Comparison of ENCODE assay signal across 1 cellular context in the genomic region with DNA sequence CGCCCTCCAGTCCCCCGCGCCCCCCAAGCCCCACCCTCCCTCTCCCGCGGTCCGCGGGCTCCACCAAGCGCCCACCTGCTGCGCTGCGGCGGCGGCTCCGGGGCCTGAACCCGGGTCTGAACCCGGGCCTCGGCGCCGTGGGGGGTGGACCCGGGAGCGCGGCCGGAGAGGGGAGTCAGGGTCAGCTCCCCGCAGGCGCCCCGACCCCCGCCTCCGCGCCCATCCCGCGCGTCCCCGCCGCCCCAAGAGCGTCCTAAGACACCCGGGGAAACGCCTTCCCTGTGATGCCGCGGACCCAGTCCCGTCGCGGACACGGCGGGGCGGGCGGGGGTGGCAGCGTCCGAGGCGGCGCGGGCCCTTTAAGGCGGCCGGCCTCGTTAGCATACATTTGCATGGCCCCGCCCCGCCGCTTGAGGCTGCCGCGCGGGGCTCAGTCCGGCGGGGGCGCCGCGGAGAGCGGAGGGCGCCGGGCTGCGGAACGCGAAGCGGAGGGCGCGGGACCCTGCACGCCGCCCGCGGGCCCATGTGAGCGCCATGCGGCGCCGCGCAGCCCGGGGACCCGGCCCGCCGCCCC.
TF ChIP-seq lines count a peak whose summit lies in the region.

A gene (plus strand): TSS at position 433 of the 574 bp plus-strand sequence. CDS start 102 bp downstream, at position 535.

TF ChIP-seq in GM12878, 131 proteins besides CTCF, POLR2A, EP300 and RAD21:
- TF ChIP-seq, protein P1, sequence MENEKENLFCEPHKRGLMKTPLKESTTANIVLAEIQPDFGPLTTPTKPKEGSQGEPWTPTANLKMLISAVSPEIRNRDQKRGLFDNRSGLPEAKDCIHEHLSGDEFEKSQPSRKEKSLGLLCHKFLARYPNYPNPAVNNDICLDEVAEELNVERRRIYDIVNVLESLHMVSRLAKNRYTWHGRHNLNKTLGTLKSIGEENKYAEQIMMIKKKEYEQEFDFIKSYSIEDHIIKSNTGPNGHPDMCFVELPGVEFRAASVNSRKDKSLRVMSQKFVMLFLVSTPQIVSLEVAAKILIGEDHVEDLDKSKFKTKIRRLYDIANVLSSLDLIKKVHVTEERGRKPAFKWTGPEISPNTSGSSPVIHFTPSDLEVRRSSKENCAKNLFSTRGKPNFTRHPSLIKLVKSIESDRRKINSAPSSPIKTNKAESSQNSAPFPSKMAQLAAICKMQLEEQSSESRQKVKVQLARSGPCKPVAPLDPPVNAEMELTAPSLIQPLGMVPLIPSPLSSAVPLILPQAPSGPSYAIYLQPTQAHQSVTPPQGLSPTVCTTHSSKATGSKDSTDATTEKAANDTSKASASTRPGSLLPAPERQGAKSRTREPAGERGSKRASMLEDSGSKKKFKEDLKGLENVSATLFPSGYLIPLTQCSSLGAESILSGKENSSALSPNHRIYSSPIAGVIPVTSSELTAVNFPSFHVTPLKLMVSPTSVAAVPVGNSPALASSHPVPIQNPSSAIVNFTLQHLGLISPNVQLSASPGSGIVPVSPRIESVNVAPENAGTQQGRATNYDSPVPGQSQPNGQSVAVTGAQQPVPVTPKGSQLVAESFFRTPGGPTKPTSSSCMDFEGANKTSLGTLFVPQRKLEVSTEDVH (IDR thresholded peaks at IDR 0.05; ENCODE audit: low read depth, partially characterized antibody) = no peak
- TF ChIP-seq RB1 (IDR thresholded peaks at IDR 0.05; ENCODE audit: borderline replicate concordance) = no peak
- TF ChIP-seq, protein P2, sequence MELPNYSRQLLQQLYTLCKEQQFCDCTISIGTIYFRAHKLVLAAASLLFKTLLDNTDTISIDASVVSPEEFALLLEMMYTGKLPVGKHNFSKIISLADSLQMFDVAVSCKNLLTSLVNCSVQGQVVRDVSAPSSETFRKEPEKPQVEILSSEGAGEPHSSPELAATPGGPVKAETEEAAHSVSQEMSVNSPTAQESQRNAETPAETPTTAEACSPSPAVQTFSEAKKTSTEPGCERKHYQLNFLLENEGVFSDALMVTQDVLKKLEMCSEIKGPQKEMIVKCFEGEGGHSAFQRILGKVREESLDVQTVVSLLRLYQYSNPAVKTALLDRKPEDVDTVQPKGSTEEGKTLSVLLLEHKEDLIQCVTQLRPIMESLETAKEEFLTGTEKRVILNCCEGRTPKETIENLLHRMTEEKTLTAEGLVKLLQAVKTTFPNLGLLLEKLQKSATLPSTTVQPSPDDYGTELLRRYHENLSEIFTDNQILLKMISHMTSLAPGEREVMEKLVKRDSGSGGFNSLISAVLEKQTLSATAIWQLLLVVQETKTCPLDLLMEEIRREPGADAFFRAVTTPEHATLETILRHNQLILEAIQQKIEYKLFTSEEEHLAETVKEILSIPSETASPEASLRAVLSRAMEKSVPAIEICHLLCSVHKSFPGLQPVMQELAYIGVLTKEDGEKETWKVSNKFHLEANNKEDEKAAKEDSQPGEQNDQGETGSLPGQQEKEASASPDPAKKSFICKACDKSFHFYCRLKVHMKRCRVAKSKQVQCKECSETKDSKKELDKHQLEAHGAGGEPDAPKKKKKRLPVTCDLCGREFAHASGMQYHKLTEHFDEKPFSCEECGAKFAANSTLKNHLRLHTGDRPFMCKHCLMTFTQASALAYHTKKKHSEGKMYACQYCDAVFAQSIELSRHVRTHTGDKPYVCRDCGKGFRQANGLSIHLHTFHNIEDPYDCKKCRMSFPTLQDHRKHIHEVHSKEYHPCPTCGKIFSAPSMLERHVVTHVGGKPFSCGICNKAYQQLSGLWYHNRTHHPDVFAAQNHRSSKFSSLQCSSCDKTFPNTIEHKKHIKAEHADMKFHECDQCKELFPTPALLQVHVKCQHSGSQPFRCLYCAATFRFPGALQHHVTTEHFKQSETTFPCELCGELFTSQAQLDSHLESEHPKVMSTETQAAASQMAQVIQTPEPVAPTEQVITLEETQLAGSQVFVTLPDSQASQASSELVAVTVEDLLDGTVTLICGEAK (IDR thresholded peaks at IDR 0.05; ENCODE audit: borderline replicate concordance) = no peak
- TF ChIP-seq RFX5 (IDR thresholded peaks at IDR 0.05; ENCODE audit: low read depth, low read length) = no peak
- no peak for TF ChIP-seq SUPT20H (IDR thresholded peaks at IDR 0.05; ENCODE audit: borderline replicate concordance, control insufficient read depth, low read depth, low read length)
- TF ChIP-seq TAF1 (IDR thresholded peaks at IDR 0.05; ENCODE audit: borderline replicate concordance, low read depth, low read length) = peak; percentile 50; the same call in 1 of the 2 replicates
- TF ChIP-seq, protein P3, sequence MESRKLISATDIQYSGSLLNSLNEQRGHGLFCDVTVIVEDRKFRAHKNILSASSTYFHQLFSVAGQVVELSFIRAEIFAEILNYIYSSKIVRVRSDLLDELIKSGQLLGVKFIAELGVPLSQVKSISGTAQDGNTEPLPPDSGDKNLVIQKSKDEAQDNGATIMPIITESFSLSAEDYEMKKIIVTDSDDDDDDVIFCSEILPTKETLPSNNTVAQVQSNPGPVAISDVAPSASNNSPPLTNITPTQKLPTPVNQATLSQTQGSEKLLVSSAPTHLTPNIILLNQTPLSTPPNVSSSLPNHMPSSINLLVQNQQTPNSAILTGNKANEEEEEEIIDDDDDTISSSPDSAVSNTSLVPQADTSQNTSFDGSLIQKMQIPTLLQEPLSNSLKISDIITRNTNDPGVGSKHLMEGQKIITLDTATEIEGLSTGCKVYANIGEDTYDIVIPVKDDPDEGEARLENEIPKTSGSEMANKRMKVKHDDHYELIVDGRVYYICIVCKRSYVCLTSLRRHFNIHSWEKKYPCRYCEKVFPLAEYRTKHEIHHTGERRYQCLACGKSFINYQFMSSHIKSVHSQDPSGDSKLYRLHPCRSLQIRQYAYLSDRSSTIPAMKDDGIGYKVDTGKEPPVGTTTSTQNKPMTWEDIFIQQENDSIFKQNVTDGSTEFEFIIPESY (IDR thresholded peaks at IDR 0.05) = no peak
- TF ChIP-seq, protein P4, sequence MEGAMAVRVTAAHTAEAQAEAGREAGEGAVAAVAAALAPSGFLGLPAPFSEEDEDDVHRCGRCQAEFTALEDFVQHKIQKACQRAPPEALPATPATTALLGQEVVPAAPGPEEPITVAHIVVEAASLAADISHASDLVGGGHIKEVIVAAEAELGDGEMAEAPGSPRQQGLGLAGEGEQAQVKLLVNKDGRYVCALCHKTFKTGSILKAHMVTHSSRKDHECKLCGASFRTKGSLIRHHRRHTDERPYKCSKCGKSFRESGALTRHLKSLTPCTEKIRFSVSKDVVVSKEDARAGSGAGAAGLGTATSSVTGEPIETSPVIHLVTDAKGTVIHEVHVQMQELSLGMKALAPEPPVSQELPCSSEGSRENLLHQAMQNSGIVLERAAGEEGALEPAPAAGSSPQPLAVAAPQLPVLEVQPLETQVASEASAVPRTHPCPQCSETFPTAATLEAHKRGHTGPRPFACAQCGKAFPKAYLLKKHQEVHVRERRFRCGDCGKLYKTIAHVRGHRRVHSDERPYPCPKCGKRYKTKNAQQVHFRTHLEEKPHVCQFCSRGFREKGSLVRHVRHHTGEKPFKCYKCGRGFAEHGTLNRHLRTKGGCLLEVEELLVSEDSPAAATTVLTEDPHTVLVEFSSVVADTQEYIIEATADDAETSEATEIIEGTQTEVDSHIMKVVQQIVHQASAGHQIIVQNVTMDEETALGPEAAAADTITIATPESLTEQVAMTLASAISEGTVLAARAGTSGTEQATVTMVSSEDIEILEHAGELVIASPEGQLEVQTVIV (IDR thresholded peaks at IDR 0.05; ENCODE audit: borderline replicate concordance, partially characterized antibody) = no peak
- TF ChIP-seq SP1 (IDR thresholded peaks at IDR 0.05; ENCODE audit: low read depth, low read length) = no peak
- peak; percentile 79; the same call in 2 of the 3 replicates for TF ChIP-seq POU2F2 (IDR thresholded peaks at IDR 0.05; ENCODE audit: borderline replicate concordance, low read depth, low read length)
- TF ChIP-seq BACH1 (IDR thresholded peaks at IDR 0.05; ENCODE audit: borderline replicate concordance) = no peak
- 0 out of 2 replicates have a peak, but pooled peaks have one; percentile 10 for TF ChIP-seq NR2F1 (conservative IDR thresholded peaks at IDR 0.05)
- TF ChIP-seq SREBF2 (IDR thresholded peaks at IDR 0.05; ENCODE audit: low read length) = no peak
- no peak for TF ChIP-seq KLF5 (IDR thresholded peaks at IDR 0.05; ENCODE audit: partially characterized antibody)
- no peak for TF ChIP-seq WRNIP1 (IDR thresholded peaks at IDR 0.05; ENCODE audit: borderline replicate concordance, low read depth, low read length)
